ENCODE assay signal across 1 cellular context in the genomic region with DNA sequence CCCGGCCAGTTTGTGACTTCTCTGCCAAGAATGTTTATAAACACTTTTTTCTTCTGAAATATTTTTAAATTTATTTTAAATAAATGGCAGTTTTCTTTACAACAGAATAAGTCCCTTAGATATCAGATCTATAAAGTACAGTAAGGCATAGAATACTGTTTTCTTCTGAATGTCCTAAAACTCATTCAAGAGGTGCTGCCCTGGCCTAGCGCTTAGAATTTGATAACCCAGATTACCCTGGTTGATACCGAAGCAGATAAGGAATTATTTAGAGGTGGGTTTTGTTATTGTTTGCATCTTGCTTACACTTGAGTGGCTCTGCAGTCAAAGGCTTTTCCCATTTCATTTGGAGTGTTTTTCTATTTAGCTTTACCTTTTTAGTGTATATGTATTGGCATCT.
TF ChIP-seq lines count a peak whose summit lies in the region.

No MANE protein-coding gene starts in this region.

TF ChIP-seq in K562, 482 proteins besides CTCF, POLR2A, EP300 and RAD21:
- TF ChIP-seq, protein P1, sequence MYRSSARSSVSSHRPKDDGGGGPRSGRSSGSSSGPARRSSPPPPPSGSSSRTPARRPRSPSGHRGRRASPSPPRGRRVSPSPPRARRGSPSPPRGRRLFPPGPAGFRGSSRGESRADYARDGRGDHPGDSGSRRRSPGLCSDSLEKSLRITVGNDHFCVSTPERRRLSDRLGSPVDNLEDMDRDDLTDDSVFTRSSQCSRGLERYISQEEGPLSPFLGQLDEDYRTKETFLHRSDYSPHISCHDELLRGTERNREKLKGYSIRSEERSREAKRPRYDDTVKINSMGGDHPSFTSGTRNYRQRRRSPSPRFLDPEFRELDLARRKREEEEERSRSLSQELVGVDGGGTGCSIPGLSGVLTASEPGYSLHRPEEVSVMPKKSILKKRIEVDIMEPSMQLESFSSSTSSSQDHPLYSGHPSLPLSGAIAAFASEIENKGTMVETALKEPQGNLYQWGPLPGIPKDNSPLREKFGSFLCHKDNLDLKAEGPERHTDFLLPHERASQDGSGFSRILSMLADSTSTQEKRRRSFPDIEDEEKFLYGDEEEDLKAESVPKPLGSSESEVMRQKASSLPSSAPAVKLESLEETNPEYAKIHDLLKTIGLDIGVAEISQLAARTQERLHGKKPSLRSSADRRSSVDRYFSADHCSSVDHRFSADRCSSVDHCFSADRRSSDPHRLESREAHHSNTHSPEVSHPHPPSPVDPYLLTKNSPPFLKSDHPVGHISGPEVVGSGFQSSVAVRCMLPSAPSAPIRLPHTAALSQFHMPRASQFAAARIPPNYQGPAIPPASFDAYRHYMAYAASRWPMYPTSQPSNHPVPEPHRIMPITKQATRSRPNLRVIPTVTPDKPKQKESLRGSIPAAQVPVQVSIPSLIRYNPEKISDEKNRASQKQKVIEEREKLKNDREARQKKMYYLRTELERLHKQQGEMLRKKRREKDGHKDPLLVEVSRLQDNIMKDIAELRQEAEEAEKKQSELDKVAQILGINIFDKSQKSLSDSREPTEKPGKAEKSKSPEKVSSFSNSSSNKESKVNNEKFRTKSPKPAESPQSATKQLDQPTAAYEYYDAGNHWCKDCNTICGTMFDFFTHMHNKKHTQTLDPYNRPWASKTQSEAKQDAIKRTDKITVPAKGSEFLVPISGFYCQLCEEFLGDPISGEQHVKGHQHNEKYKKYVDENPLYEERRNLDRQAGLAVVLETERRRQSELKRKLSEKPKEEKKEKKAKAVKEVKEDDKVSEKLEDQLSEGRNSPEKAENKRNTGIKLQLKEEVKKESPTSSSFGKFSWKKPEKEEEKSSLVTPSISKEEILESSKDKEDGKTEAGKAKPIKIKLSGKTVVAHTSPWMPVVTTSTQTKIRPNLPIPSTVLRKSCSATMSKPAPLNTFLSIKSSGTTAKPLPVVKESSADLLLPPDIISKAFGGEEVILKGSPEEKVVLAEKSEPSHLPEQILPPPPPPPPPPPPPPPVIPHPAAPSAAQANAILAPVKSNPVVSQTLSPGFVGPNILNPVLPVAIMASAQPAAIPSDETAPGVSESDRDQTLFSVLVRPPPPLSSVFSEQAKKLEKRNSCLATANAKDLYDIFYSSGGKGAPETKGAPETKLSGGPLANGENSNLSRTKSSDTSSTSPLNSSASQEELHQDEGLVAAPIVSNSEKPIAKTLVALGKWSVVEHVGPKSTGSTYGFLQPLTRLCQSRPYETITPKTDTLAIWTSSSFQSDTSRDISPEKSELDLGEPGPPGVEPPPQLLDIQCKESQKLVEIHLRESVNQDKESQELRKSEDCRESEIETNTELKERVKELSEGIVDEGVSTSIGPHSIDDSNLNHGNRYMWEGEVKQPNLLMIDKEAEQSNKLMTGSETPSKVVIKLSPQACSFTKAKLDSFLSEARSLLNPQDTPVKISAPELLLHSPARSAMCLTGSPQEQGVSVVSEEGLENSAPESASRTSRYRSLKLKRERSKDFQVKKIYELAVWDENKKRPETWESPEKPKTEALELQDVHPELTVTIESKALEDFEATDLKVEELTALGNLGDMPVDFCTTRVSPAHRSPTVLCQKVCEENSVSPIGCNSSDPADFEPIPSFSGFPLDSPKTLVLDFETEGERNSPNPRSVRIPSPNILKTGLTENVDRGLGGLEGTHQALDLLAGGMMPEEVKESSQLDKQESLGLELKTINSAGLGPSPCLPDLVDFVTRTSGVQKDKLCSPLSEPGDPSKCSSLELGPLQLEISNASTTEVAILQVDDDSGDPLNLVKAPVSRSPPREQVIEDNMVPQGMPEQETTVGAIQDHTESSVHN (IDR thresholded peaks at IDR 0.05; ENCODE audit: borderline replicate concordance in 1 of 2, low read depth in 1 of 2), result no peak
- TF ChIP-seq ZFP1 (CRISPR knock-in tag; IDR thresholded peaks at IDR 0.05) (no peak), RBM22 (IDR thresholded peaks at IDR 0.05; ENCODE audit: low read depth, low read length, poor library complexity, severe bottlenecking) (no peak), TAF7 (tag; IDR thresholded peaks at IDR 0.05) (no peak), KLF13 (tag; IDR thresholded peaks at IDR 0.05; ENCODE audit: borderline replicate concordance, low read depth) (no peak), CAMTA2 (CRISPR knock-in tag; conservative IDR thresholded peaks at IDR 0.05) (no peak), YY1 (IDR thresholded peaks at IDR 0.05; ENCODE audit: borderline replicate concordance in 1 of 3, control insufficient read depth in 1 of 3, extremely low read depth in 1 of 3, insufficient read depth in 3 of 3, insufficient read length in 1 of 3, insufficient replicate concordance in 2 of 3, low read depth in 1 of 3, low read length in 2 of 3) (no peak), E2F3 (CRISPR knock-in tag; IDR thresholded peaks at IDR 0.05) (no peak), SMAD1 (IDR thresholded peaks at IDR 0.05; ENCODE audit: low read depth, low read length, partially characterized antibody) (no peak), SMARCA4 (IDR thresholded peaks at IDR 0.05) (no peak), WHSC1 (IDR thresholded peaks at IDR 0.05; ENCODE audit: low read length) (no peak), ARHGAP35 (IDR thresholded peaks at IDR 0.05; ENCODE audit: partially characterized antibody) (no peak)
- TF ChIP-seq, protein P2, sequence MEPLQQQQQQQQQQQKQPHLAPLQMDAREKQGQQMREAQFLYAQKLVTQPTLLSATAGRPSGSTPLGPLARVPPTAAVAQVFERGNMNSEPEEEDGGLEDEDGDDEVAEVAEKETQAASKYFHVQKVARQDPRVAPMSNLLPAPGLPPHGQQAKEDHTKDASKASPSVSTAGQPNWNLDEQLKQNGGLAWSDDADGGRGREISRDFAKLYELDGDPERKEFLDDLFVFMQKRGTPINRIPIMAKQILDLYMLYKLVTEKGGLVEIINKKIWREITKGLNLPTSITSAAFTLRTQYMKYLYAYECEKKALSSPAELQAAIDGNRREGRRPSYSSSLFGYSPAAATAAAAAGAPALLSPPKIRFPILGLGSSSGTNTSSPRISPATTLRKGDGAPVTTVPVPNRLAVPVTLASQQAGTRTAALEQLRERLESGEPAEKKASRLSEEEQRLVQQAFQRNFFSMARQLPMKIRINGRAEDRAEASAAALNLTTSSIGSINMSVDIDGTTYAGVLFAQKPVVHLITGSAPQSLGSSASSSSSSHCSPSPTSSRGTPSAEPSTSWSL (CRISPR knock-in tag; IDR thresholded peaks at IDR 0.05; ENCODE audit: borderline replicate concordance), result no peak
- TF ChIP-seq, protein P3, sequence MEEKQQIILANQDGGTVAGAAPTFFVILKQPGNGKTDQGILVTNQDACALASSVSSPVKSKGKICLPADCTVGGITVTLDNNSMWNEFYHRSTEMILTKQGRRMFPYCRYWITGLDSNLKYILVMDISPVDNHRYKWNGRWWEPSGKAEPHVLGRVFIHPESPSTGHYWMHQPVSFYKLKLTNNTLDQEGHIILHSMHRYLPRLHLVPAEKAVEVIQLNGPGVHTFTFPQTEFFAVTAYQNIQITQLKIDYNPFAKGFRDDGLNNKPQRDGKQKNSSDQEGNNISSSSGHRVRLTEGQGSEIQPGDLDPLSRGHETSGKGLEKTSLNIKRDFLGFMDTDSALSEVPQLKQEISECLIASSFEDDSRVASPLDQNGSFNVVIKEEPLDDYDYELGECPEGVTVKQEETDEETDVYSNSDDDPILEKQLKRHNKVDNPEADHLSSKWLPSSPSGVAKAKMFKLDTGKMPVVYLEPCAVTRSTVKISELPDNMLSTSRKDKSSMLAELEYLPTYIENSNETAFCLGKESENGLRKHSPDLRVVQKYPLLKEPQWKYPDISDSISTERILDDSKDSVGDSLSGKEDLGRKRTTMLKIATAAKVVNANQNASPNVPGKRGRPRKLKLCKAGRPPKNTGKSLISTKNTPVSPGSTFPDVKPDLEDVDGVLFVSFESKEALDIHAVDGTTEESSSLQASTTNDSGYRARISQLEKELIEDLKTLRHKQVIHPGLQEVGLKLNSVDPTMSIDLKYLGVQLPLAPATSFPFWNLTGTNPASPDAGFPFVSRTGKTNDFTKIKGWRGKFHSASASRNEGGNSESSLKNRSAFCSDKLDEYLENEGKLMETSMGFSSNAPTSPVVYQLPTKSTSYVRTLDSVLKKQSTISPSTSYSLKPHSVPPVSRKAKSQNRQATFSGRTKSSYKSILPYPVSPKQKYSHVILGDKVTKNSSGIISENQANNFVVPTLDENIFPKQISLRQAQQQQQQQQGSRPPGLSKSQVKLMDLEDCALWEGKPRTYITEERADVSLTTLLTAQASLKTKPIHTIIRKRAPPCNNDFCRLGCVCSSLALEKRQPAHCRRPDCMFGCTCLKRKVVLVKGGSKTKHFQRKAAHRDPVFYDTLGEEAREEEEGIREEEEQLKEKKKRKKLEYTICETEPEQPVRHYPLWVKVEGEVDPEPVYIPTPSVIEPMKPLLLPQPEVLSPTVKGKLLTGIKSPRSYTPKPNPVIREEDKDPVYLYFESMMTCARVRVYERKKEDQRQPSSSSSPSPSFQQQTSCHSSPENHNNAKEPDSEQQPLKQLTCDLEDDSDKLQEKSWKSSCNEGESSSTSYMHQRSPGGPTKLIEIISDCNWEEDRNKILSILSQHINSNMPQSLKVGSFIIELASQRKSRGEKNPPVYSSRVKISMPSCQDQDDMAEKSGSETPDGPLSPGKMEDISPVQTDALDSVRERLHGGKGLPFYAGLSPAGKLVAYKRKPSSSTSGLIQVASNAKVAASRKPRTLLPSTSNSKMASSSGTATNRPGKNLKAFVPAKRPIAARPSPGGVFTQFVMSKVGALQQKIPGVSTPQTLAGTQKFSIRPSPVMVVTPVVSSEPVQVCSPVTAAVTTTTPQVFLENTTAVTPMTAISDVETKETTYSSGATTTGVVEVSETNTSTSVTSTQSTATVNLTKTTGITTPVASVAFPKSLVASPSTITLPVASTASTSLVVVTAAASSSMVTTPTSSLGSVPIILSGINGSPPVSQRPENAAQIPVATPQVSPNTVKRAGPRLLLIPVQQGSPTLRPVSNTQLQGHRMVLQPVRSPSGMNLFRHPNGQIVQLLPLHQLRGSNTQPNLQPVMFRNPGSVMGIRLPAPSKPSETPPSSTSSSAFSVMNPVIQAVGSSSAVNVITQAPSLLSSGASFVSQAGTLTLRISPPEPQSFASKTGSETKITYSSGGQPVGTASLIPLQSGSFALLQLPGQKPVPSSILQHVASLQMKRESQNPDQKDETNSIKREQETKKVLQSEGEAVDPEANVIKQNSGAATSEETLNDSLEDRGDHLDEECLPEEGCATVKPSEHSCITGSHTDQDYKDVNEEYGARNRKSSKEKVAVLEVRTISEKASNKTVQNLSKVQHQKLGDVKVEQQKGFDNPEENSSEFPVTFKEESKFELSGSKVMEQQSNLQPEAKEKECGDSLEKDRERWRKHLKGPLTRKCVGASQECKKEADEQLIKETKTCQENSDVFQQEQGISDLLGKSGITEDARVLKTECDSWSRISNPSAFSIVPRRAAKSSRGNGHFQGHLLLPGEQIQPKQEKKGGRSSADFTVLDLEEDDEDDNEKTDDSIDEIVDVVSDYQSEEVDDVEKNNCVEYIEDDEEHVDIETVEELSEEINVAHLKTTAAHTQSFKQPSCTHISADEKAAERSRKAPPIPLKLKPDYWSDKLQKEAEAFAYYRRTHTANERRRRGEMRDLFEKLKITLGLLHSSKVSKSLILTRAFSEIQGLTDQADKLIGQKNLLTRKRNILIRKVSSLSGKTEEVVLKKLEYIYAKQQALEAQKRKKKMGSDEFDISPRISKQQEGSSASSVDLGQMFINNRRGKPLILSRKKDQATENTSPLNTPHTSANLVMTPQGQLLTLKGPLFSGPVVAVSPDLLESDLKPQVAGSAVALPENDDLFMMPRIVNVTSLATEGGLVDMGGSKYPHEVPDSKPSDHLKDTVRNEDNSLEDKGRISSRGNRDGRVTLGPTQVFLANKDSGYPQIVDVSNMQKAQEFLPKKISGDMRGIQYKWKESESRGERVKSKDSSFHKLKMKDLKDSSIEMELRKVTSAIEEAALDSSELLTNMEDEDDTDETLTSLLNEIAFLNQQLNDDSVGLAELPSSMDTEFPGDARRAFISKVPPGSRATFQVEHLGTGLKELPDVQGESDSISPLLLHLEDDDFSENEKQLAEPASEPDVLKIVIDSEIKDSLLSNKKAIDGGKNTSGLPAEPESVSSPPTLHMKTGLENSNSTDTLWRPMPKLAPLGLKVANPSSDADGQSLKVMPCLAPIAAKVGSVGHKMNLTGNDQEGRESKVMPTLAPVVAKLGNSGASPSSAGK (IDR thresholded peaks at IDR 0.05), result no peak
